In the genomic region with DNA sequence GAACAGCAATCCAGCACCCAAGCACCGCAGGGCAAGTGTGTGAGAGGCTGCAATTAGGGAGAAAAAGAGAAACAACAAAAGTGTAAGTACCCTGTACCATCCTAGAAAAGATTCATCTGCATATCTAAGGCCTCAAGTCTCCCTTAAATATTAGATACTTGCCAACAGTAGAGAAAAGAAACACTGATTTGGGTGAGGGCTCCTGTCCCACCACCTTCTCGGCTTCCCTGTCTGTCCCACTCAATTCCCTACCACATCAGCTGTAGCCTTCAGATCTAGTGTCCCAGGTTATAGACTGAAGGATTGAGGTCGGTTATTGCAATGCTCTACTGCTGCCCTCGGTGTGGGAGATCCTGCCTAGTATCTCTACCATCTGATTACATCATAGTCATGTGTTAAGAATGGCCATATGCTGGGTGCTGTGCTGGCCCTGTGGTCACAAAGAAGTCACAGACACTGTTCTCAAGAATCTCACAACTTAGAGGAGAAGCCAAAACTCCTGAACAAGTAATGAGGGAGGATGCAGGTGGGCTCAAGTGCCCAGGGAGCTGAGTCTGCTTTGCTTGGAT, we compare ENCODE assay signal across 34 cellular contexts. TPM values are rescaled to one million over a fixed set of nuclear protein-coding genes. Genes with fewer than 3 reads are reported as not detected.
A peak's percentile ranks its signal among the peaks of the same experiment; 100 is the strongest.
DNase-seq lines count a peak whose midpoint lies in the region; TF ChIP-seq lines count a peak whose summit lies in the region.
"Had no signal": no experiment of that assay in that cellular context is flagged by ENCODE, and none has a peak within 500 bp of the region (broad histone marks: within the 10 kb centered on the region; RNA-seq: fewer than 3 reads in every experiment).

No MANE protein-coding gene starts in this region.

- peak overlapping the region in 3 of 5 experiments; percentile 19 to 84 (median 55) for H3K4me3 Mint-ChIP-seq in brain
- H3K4me3 Mint-ChIP-seq: activated naive CD4-positive, alpha-beta T cell treated with anti-CD3 and anti-CD28 coated beads for 36 hours; activated T-helper 1 cell treated with anti-CD3 and anti-CD28 coated beads, Interleukin-12 subunit alpha, Interleukin-12 subunit beta, Interleukin-2, Interleukin-4 antibody, amounts not matched to agents 30 ng/mL and 10 ng/mL and 1 ng/mL, durations not matched to agents 14 hours and 24 hours and 36 hours; nephron progenitor cell; stimulated activated naive B cell treated with anti-CD40 and anti-IgM and Interleukin-4, amounts not matched to agents 10 μg/mL and 1 μg/mL and 100 μg/mL, for 72 hours had no signal

- H3K9me3 ChIP-seq in spleen = no peaks in the 10 kb centered on the region
- H3K9me3 ChIP-seq: adrenal gland had no signal

- H3K4me1 Mint-ChIP-seq in brain = peaks cover 35% of the 10 kb centered on the region

- DNase-seq in SKM-1 treated with dmso at 0.1 percent for 144 hours (lab: John Stamatoyannopoulos, UW; ENCODE audit: unreplicated experiment) (peak; percentile 27), SKM-1 (lab: John Stamatoyannopoulos, UW; ENCODE audit: unreplicated experiment) (no peak), M059J (ENCODE audit: low read depth) (peak; percentile 14), spleen (peak; percentile 18), inferior parietal cortex (ENCODE audit: extremely low spot score) (no peak), EL (no peak), NOMO-1 (lab: John Stamatoyannopoulos, UW; ENCODE audit: unreplicated experiment in 2 of 2) (no peak)
- DNase-seq: activated CD4-positive, alpha-beta T cell treated with anti-CD3 and anti-CD28 coated beads, Interleukin-2, amount 50 U/mL, for 4 hours; activated naive CD4-positive, alpha-beta T cell treated with anti-CD3 and anti-CD28 coated beads for 36 hours; adrenal gland; brain microvascular endothelial cell; C1 segment of cervical spinal cord; COR-L47; effector CD8-positive, alpha-beta T cell; glutamatergic neuron; GOT3; kidney glomerular epithelial cell; NCI-H2029; NCI-H2227 treated with DMSO at 0.1 percent for 48 hours; NCI-H526 treated with DMSO at 0.1 percent for 48 hours; nephron progenitor cell; right cardiac atrium; stimulated activated naive B cell treated with anti-CD40 and anti-IgM and Interleukin-4, amounts not matched to agents 10 μg/mL and 1 μg/mL and 100 μg/mL, for 72 hours had no signal

- no peak for TF ChIP-seq POLR2A in spleen (IDR thresholded peaks at IDR 0.05)

- TF ChIP-seq CTCF in brain (conservative IDR thresholded peaks at IDR 0.05) = no peak
- TF ChIP-seq CTCF in spleen (IDR thresholded peaks at IDR 0.05 in 8 of 11, conservative IDR thresholded peaks at IDR 0.05 in 3 of 11) = no peak

- peaks cover 30 to 100% (median 98%) of the 10 kb centered on the region in 7 donors for H3K27me3 ChIP-seq in spleen (replicated peaks in 1 of 7)

- H3K4me1 ChIP-seq in spleen = peaks cover 10 to 60% (median 42%) of the 10 kb centered on the region in 6 donors
- H3K4me1 ChIP-seq: parathyroid adenoma had no signal

- H3K27ac Mint-ChIP-seq in brain = peak overlapping the region in 1 of 5 experiments; percentile 72
- H3K27ac Mint-ChIP-seq: activated naive CD4-positive, alpha-beta T cell treated with anti-CD3 and anti-CD28 coated beads for 36 hours; activated T-helper 1 cell treated with anti-CD3 and anti-CD28 coated beads, Interleukin-12 subunit alpha, Interleukin-12 subunit beta, Interleukin-2, Interleukin-4 antibody, amounts not matched to agents 30 ng/mL and 10 ng/mL and 1 ng/mL, durations not matched to agents 14 hours and 24 hours and 36 hours; nephron progenitor cell; stimulated activated naive B cell treated with anti-CD40 and anti-IgM and Interleukin-4, amounts not matched to agents 10 μg/mL and 1 μg/mL and 100 μg/mL, for 72 hours had no signal

- intact Hi-C loops in spleen (cut with DNase I; ENCODE audit: low total_unique reads) = no loop called here

- 7 to 25% (median 14%) methylated on average over 4 of the region's 4 CpGs for WGBS in spleen, 5 donors

- no peaks in the 10 kb centered on the region for H3K36me3 Mint-ChIP-seq in brain

- peaks cover 90% of the 10 kb centered on the region for H3K27me3 Mint-ChIP-seq in brain

- peaks cover 0 to 13% (median 3%) of the 10 kb centered on the region in 5 experiments for H3K9me3 Mint-ChIP-seq in brain
- H3K9me3 Mint-ChIP-seq: activated naive CD4-positive, alpha-beta T cell treated with anti-CD3 and anti-CD28 coated beads for 36 hours; activated T-helper 1 cell treated with anti-CD3 and anti-CD28 coated beads, Interleukin-12 subunit alpha, Interleukin-12 subunit beta, Interleukin-2, Interleukin-4 antibody, amounts not matched to agents 30 ng/mL and 10 ng/mL and 1 ng/mL, durations not matched to agents 14 hours and 24 hours and 36 hours; nephron progenitor cell; stimulated activated naive B cell treated with anti-CD40 and anti-IgM and Interleukin-4, amounts not matched to agents 10 μg/mL and 1 μg/mL and 100 μg/mL, for 72 hours had no signal

- no peak overlapping the region for H3K4me3 ChIP-seq in spleen
- H3K4me3 ChIP-seq: adrenal gland, GM12878, lung had no signal

- H3K36me3 ChIP-seq in spleen = no peaks in the 10 kb centered on the region
- H3K36me3 ChIP-seq: adrenal gland, brain microvascular endothelial cell had no signal

- no peak overlapping the region for H3K27ac ChIP-seq in spleen
- H3K27ac ChIP-seq: adrenal gland, brain microvascular endothelial cell, epithelial cell of prostate, parathyroid adenoma, RWPE1, VCaP had no signal

RNA-seq across cellular contexts. Expression of a gene that starts 2.5 kb away (rescaled TPM):
- total RNA-seq in M059J (2014; rRNA removed; shearing (Covaris generic)) = not detected in 2 replicates
- polyA plus RNA-seq in brain (ENCODE audit: insufficient read depth, low read depth, low replicate concordance) (0.24 TPM), spleen (under 1 TPM in 1 of 3 donors, not detected in 2; 0.03 TPM)
- not detected for total RNA-seq in spleen
- total RNA-seq: activated naive CD4-positive, alpha-beta T cell treated with anti-CD3 and anti-CD28 coated beads for 36 hours; activated T-helper 1 cell treated with anti-CD3 and anti-CD28 coated beads, Interleukin-12 subunit alpha, Interleukin-12 subunit beta, Interleukin-2, Interleukin-4 antibody, amounts not matched to agents 30 ng/mL and 10 ng/mL and 1 ng/mL, durations not matched to agents 14 hours and 24 hours and 36 hours; adrenal gland; GM12878; lung; mucosa of gallbladder; right cardiac atrium; temporal lobe; ureter had no signal
- polyA plus RNA-seq: adrenal gland, GM12878, right cardiac atrium had no signal

RNA-seq across cellular contexts. Expression of a gene that starts 47.7 kb away (rescaled TPM):
- total RNA-seq in M059J (2014; rRNA removed; shearing (Covaris generic)) = not detected in 2 replicates
- polyA plus RNA-seq in brain (ENCODE audit: insufficient read depth, low read depth, low replicate concordance) = not detected
- not detected for total RNA-seq in spleen
- polyA plus RNA-seq in spleen = under 1 TPM in 1 of 3 donors, not detected in 2; 0.04 TPM
- total RNA-seq: activated naive CD4-positive, alpha-beta T cell treated with anti-CD3 and anti-CD28 coated beads for 36 hours; activated T-helper 1 cell treated with anti-CD3 and anti-CD28 coated beads, Interleukin-12 subunit alpha, Interleukin-12 subunit beta, Interleukin-2, Interleukin-4 antibody, amounts not matched to agents 30 ng/mL and 10 ng/mL and 1 ng/mL, durations not matched to agents 14 hours and 24 hours and 36 hours; adrenal gland; GM12878; lung; mucosa of gallbladder; right cardiac atrium; ureter had no signal
- polyA plus RNA-seq: adrenal gland, GM12878, right cardiac atrium had no signal

RNA-seq across cellular contexts. Expression of a gene that starts 50.8 kb away (rescaled TPM):
- total RNA-seq in M059J (2014; rRNA removed; shearing (Covaris generic)) = not detected in 2 replicates
- polyA plus RNA-seq in brain (ENCODE audit: insufficient read depth, low read depth, low replicate concordance) (1,113 TPM), spleen (not detected)
- not detected for total RNA-seq in spleen
- total RNA-seq: activated naive CD4-positive, alpha-beta T cell treated with anti-CD3 and anti-CD28 coated beads for 36 hours; activated T-helper 1 cell treated with anti-CD3 and anti-CD28 coated beads, Interleukin-12 subunit alpha, Interleukin-12 subunit beta, Interleukin-2, Interleukin-4 antibody, amounts not matched to agents 30 ng/mL and 10 ng/mL and 1 ng/mL, durations not matched to agents 14 hours and 24 hours and 36 hours; GM12878; mucosa of gallbladder; right cardiac atrium; ureter had no signal
- polyA plus RNA-seq: GM12878, right cardiac atrium had no signal

Comparison
In these comparisons a context has a peak if more than half of its experiments do, and no peak if none do; other contexts are left out.
1. DNase-seq: peak in SKM-1 treated with dmso at 0.1 percent for 144 hours (single experiment), M059J (single experiment) and spleen (single experiment); none in SKM-1 (single experiment), inferior parietal cortex (single experiment), EL (single experiment) and NOMO-1 (0 of 2).